22 cellular contexts compared by ENCODE assay signal in the genomic region with DNA sequence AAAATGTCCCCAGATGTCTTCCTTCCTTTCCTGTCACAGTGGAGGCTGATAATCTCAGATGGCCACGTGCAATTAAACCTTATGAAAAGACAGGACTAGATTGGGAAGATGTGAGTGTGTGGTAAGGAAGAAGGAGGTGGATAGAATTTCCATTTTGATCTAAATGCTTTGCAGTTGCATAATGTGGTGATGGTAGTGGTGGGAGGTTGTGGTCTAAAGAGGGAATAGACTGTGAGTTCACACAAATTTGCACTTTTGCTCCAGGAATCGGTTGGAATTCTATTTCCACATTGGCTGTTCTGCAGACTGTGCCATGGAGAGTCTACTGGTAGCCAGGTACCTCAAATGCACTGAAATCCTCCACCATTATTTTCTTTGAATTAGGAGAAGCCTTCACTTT.
A peak's percentile ranks its signal among the peaks of the same experiment; 100 is the strongest.
DNase-seq lines count a peak whose midpoint lies in the region; ATAC-seq, FAIRE-seq and TF ChIP-seq lines count a peak whose summit lies in the region.
"Had no signal": no experiment of that assay in that cellular context is flagged by ENCODE, and none has a peak within 500 bp of the region (broad histone marks: within the 10 kb centered on the region; RNA-seq: fewer than 3 reads in every experiment).

No MANE protein-coding gene starts in this region.

- DNase-seq in right atrium auricular region (ENCODE audit: low spot score), result no peak
- DNase-seq in Right ventricle myocardium superior, result no peak
- no peak for DNase-seq in kidney
- no peak for DNase-seq in aorta
- DNase-seq in SKM-1 treated with dmso at 0.1 percent for 144 hours (lab: John Stamatoyannopoulos, UW; ENCODE audit: unreplicated experiment), result no peak
- no peak for DNase-seq in NCI-H128 (lab: John Stamatoyannopoulos, UW; ENCODE audit: unreplicated experiment)
- DNase-seq in NCI-H524 (lab: John Stamatoyannopoulos, UW), result no peak
- DNase-seq: ACHN; activated CD4-positive, CD25-positive, alpha-beta regulatory T cell; activated CD8-positive, alpha-beta memory T cell treated with anti-CD3 and anti-CD28 coated beads for 24 hours; activated naive CD8-positive, alpha-beta T cell treated with anti-CD3 and anti-CD28 coated beads, Interleukin-2, amount 50 U/mL, for 24 hours; central memory CD4-positive, alpha-beta T cell; DMS79; effector CD4-positive, alpha-beta T cell; heart left ventricle; KBM-7; mesendoderm; NCI-H2081; NCI-H510A treated with DMSO at 0.1 percent for 48 hours; nephron progenitor cell; stimulated activated naive B cell treated with anti-CD40 and anti-IgM and Interleukin-4, amounts not matched to agents 10 μg/mL and 1 μg/mL and 100 μg/mL, for 72 hours had no signal

- H3K4me3 ChIP-seq in right atrium auricular region, result no peak overlapping the region
- no peak overlapping the region for H3K4me3 ChIP-seq in kidney (ENCODE audit: low read length in 2 of 2)
- H3K4me3 ChIP-seq in stomach smooth muscle (ENCODE audit: low read length in 2 of 2), result no peak overlapping the region
- H3K4me3 ChIP-seq in aorta (ENCODE audit: low read length in 2 of 2), result no peak overlapping the region
- H3K4me3 ChIP-seq: heart left ventricle had no signal

- H3K4me1 ChIP-seq in right atrium auricular region, result peaks cover 0 to 98% of the 10 kb centered on the region in 2 donors
- peaks cover 38 to 39% of the 10 kb centered on the region in 2 donors for H3K4me1 ChIP-seq in kidney (ENCODE audit: control insufficient read depth in 1 of 2, insufficient read depth in 1 of 2, low read depth in 1 of 2, low read length in 2 of 2)
- peaks cover 69% of the 10 kb centered on the region for H3K4me1 ChIP-seq in stomach smooth muscle (ENCODE audit: control insufficient read depth, insufficient read depth, low read length)
- peaks cover 13 to 28% of the 10 kb centered on the region in 2 donors for H3K4me1 ChIP-seq in aorta (ENCODE audit: control insufficient read depth in 1 of 2, insufficient read depth in 2 of 2, low read length in 2 of 2)

- FAIRE-seq in kidney (lab: Jason Lieb, UNC), result no peak

- no peaks in the 10 kb centered on the region for H3K9me3 ChIP-seq in right atrium auricular region
- H3K9me3 ChIP-seq in kidney (ENCODE audit: control insufficient read depth in 1 of 2, low read length in 2 of 2), result no peaks in the 10 kb centered on the region
- no peaks in the 10 kb centered on the region for H3K9me3 ChIP-seq in stomach smooth muscle (ENCODE audit: control insufficient read depth in 2 of 2, low read length in 2 of 2)
- no peaks in the 10 kb centered on the region for H3K9me3 ChIP-seq in aorta (ENCODE audit: control insufficient read depth, low read length)
- H3K9me3 ChIP-seq: heart left ventricle had no signal

- ATAC-seq in Right ventricle myocardium superior (ENCODE audit: poor library complexity) (no peak), aorta (ENCODE audit: low FRiP score) (no peak)
- ATAC-seq: activated naive CD8-positive, alpha-beta T cell treated with anti-CD3 and anti-CD28 coated beads, Interleukin-2, amount 50 U/mL, for 24 hours; heart left ventricle; stimulated activated naive B cell treated with anti-CD40 and anti-IgM and Interleukin-4, amounts not matched to agents 10 μg/mL and 1 μg/mL and 100 μg/mL, for 72 hours had no signal

- WGBS in aorta, 2 donors, result 80 to 92% methylated on average over 2 of the region's 2 CpGs

- TF ChIP-seq CTCF in right atrium auricular region (IDR thresholded peaks at IDR 0.05) (no peak), kidney (IDR thresholded peaks at IDR 0.05; ENCODE audit: borderline replicate concordance, extremely low read depth, insufficient read depth) (no peak)

- peaks cover 21% of the 10 kb centered on the region for H3K36me3 ChIP-seq in right atrium auricular region
- peaks cover 0 to 6% of the 10 kb centered on the region in 2 donors for H3K36me3 ChIP-seq in kidney (ENCODE audit: control insufficient read depth in 1 of 2, insufficient read depth in 2 of 2, low read length in 2 of 2)
- peaks cover 0 to 15% of the 10 kb centered on the region in 2 donors for H3K36me3 ChIP-seq in stomach smooth muscle (ENCODE audit: control insufficient read depth in 2 of 2, insufficient read depth in 2 of 2, low read length in 2 of 2)
- H3K36me3 ChIP-seq in aorta (ENCODE audit: control insufficient read depth in 1 of 2, insufficient read depth in 2 of 2, low read length in 1 of 2), result peaks cover 0 to 7% of the 10 kb centered on the region in 2 donors

- H3K9ac ChIP-seq in kidney (ENCODE audit: low read length in 2 of 2) (no peak overlapping the region), stomach smooth muscle (ENCODE audit: low read length in 2 of 2) (no peak overlapping the region)

- intact Hi-C loops in Right ventricle myocardium superior (cut with DNase I) (no loop called here), kidney (cut with DNase I) (no loop called here), aorta (cut with DNase I) (no loop called here)

- H3K27me3 ChIP-seq in right atrium auricular region (no peaks in the 10 kb centered on the region), stomach smooth muscle (ENCODE audit: control insufficient read depth in 1 of 2, insufficient read depth in 2 of 2, low read length in 2 of 2) (no peaks in the 10 kb centered on the region), aorta (ENCODE audit: control insufficient read depth in 1 of 2, insufficient read depth in 2 of 2, low read length in 1 of 2) (no peaks in the 10 kb centered on the region)
- H3K27me3 ChIP-seq: heart left ventricle had no signal

- H3K27ac ChIP-seq in right atrium auricular region (peak overlapping the region; percentile 99), kidney (ENCODE audit: low read depth in 2 of 2, low read length in 2 of 2) (peak overlapping the region; percentile 28 to 56), stomach smooth muscle (ENCODE audit: low read length) (peak overlapping the region; percentile 71), aorta (ENCODE audit: low read depth in 1 of 2, low read length in 2 of 2) (peak overlapping the region; percentile 49 to 69)

Comparison
In these comparisons a context has a peak if more than half of its experiments do, and no peak if none do; other contexts are left out.
1. H3K27ac ChIP-seq: peak in every context shown above with its lines; median percentile 99 in right atrium auricular region; 71 in stomach smooth muscle; 59 in aorta; 42 in kidney.